1 cellular context compared by ENCODE assay signal in genomic region chr16:79767597-79768280, GRCh38.
TF ChIP-seq lines count a peak whose summit lies in the region.

No MANE protein-coding gene starts in this region.

TF ChIP-seq in K562, 482 proteins besides CTCF, POLR2A, EP300 and RAD21 (continued from another document):
- TF ChIP-seq ZBTB26 (CRISPR knock-in tag; IDR thresholded peaks at IDR 0.05) (peak; percentile 70; the same call in 1 of the 2 replicates), DEAF1 (CRISPR knock-in tag; IDR thresholded peaks at IDR 0.05) (peak; percentile 20; the same call in 1 of the 2 replicates), ZBTB7A (IDR thresholded peaks at IDR 0.05; ENCODE audit: borderline replicate concordance, control insufficient read depth, low read depth, low read length) (no peak), ZBTB8A (IDR thresholded peaks at IDR 0.05; ENCODE audit: partially characterized antibody) (no peak), MXI1 (IDR thresholded peaks at IDR 0.05; ENCODE audit: low read depth, low read length) (no peak), KAT2B (IDR thresholded peaks at IDR 0.05; ENCODE audit: low read depth, low read length) (no peak), ZNF592 (IDR thresholded peaks at IDR 0.05) (0 out of 2 replicates have a peak, but pooled peaks have one; percentile 19), BMI1 (IDR thresholded peaks at IDR 0.05; ENCODE audit: low read length) (no peak), ELF4 (CRISPR knock-in tag; IDR thresholded peaks at IDR 0.05) (no peak), PTRF (tag; IDR thresholded peaks at IDR 0.05) (no peak), SMC3 (conservative IDR thresholded peaks at IDR 0.05; ENCODE audit: insufficient read depth, low read depth, low read length) (0 out of 2 replicates have a peak, but pooled peaks have one; percentile 19), ZNF212 (CRISPR knock-in tag; IDR thresholded peaks at IDR 0.05) (no peak), FOXJ3 (CRISPR knock-in tag; IDR thresholded peaks at IDR 0.05) (no peak), ZFP36 (IDR thresholded peaks at IDR 0.05; ENCODE audit: low read depth, low read length, partially characterized antibody) (peak; percentile 38), PHB (CRISPR knock-in tag; IDR thresholded peaks at IDR 0.05) (no peak), GMEB1 (CRISPR knock-in tag; IDR thresholded peaks at IDR 0.05) (no peak), CTCFL (IDR thresholded peaks at IDR 0.05; ENCODE audit: borderline replicate concordance, insufficient read depth, low read depth, low read length, poor library complexity, severe bottlenecking) (peak; percentile 24), ZNF280B (CRISPR knock-in tag; IDR thresholded peaks at IDR 0.05) (no peak), ZNF639 (CRISPR knock-in tag; conservative IDR thresholded peaks at IDR 0.05 in 1 of 2, IDR thresholded peaks at IDR 0.05 in 1 of 2) (0 out of 4 replicates have a peak, but pooled peaks of 1 of the 2 experiments have one; percentile 47)
